ENCODE assay signal across 10 cellular contexts in genomic region chr1:102174259-102174863, GRCh38.
DNase-seq lines count a peak whose midpoint lies in the region; ATAC-seq and TF ChIP-seq lines count a peak whose summit lies in the region.
"Had no signal": no experiment of that assay in that cellular context is flagged by ENCODE, and none has a peak within 500 bp of the region (broad histone marks: within the 10 kb centered on the region; RNA-seq: fewer than 3 reads in every experiment).

No MANE protein-coding gene starts in this region.

- no peak overlapping the region for H3K4me3 ChIP-seq in SK-N-SH (ENCODE audit: low read depth in 2 of 2, low read length in 1 of 2)
- H3K4me3 ChIP-seq in transverse colon, result no peak overlapping the region
- H3K4me3 ChIP-seq: BLaER1 had no signal

- no peak overlapping the region for H3K9ac ChIP-seq in SK-N-SH
- H3K9ac ChIP-seq: BLaER1 had no signal

- peak; percentile 80 for ATAC-seq in HG03039 (IDR thresholded peaks at IDR 0.05; ENCODE audit: unreplicated experiment)

- no peak overlapping the region for H3K27ac Mint-ChIP-seq in activated CD4-positive, alpha-beta T cell treated with anti-CD3 and anti-CD28 coated beads, Interleukin-2, amount 10 ng/mL, durations not matched to agents 24 days and 14 days
- no peak overlapping the region for H3K27ac Mint-ChIP-seq in T-helper 2 cell treated with Interferon-gamma antibody and Interleukin-4, amounts not matched to agents 5 μg/mL and 100 μg/mL, for 36 hours
- H3K27ac Mint-ChIP-seq: T-helper 1 cell treated with Interleukin-12 subunit alpha and Interleukin-12 subunit beta and Interleukin-4 antibody, amounts not matched to agents 30 μg/mL and 1 μg/mL, for 36 hours had no signal

- H4K20me1 ChIP-seq in SK-N-SH (ENCODE audit: insufficient read depth), result no peaks in the 10 kb centered on the region
- H4K20me1 ChIP-seq: BLaER1 had no signal

- no peaks in the 10 kb centered on the region for H3K9me3 Mint-ChIP-seq in activated CD4-positive, alpha-beta T cell treated with anti-CD3 and anti-CD28 coated beads, Interleukin-2, amount 10 ng/mL, durations not matched to agents 24 days and 14 days
- no peaks in the 10 kb centered on the region for H3K9me3 Mint-ChIP-seq in T-helper 2 cell treated with Interferon-gamma antibody and Interleukin-4, amounts not matched to agents 5 μg/mL and 100 μg/mL, for 36 hours
- H3K9me3 Mint-ChIP-seq: T-helper 1 cell treated with Interleukin-12 subunit alpha and Interleukin-12 subunit beta and Interleukin-4 antibody, amounts not matched to agents 30 μg/mL and 1 μg/mL, for 36 hours had no signal

- intact Hi-C loops in activated CD4-positive, alpha-beta T cell treated with anti-CD3 and anti-CD28 coated beads, Interleukin-2, amount 10 ng/mL, durations not matched to agents 24 days and 14 days (cut with micrococcal nuclease), result no loop called here
- intact Hi-C loops in transverse colon (cut with DNase I; ENCODE audit: low total_unique reads), result no loop called here

- H3K27me3 ChIP-seq in SK-N-SH (ENCODE audit: insufficient read depth), result no peaks in the 10 kb centered on the region
- no peaks in the 10 kb centered on the region for H3K27me3 ChIP-seq in transverse colon
- H3K27me3 ChIP-seq: BLaER1 had no signal

- H3K9me2 ChIP-seq in SK-N-SH, result no peaks in the 10 kb centered on the region

- no peak overlapping the region for H2AFZ ChIP-seq in SK-N-SH (ENCODE audit: low read depth)

- no peak for TF ChIP-seq RAD21 in SK-N-SH (IDR thresholded peaks at IDR 0.05; ENCODE audit: low read length)

- H3K27ac ChIP-seq in SK-N-SH (ENCODE audit: low read depth in 2 of 2, low read length in 1 of 2) (no peak overlapping the region), transverse colon (no peak overlapping the region)
- H3K27ac ChIP-seq: BLaER1 had no signal

- no peak overlapping the region for H3K4me3 Mint-ChIP-seq in activated CD4-positive, alpha-beta T cell treated with anti-CD3 and anti-CD28 coated beads, Interleukin-2, amount 10 ng/mL, durations not matched to agents 24 days and 14 days
- no peak overlapping the region for H3K4me3 Mint-ChIP-seq in T-helper 2 cell treated with Interferon-gamma antibody and Interleukin-4, amounts not matched to agents 5 μg/mL and 100 μg/mL, for 36 hours
- H3K4me3 Mint-ChIP-seq: T-helper 1 cell treated with Interleukin-12 subunit alpha and Interleukin-12 subunit beta and Interleukin-4 antibody, amounts not matched to agents 30 μg/mL and 1 μg/mL, for 36 hours had no signal

- H3K4me1 ChIP-seq in SK-N-SH (ENCODE audit: control insufficient read depth in 1 of 2, insufficient read depth in 2 of 2, low read depth in 1 of 2, low read length in 1 of 2) (no peaks in the 10 kb centered on the region), transverse colon (no peaks in the 10 kb centered on the region)
- H3K4me1 ChIP-seq: BLaER1 had no signal

- in situ Hi-C loops in transverse colon (cut with MboI; ENCODE audit: low pct_ligation_motif_present in 1 of 4, low pct_unique_long_range_greater_than_20kb in 1 of 4, low sequenced_read_pairs in 3 of 4), result no loop called here

- no peak overlapping the region for H3K4me2 ChIP-seq in SK-N-SH
- H3K4me2 ChIP-seq: BLaER1 had no signal

- CTCF ChIA-PET in SK-N-SH (lab: Yijun Ruan, JAX), result interaction anchor here (0.9 to 1.3 kb wide), 4 partner anchors 12 to 27 kb away, joined by 3 to 4 read pairs (median 3); no protein-coding TSS in a partner anchor

- H3F3A ChIP-seq in SK-N-SH (replicated peaks; ENCODE audit: insufficient read depth), result no peaks in the 10 kb centered on the region

- H3K9me3 ChIP-seq in SK-N-SH, result no peaks in the 10 kb centered on the region
- no peaks in the 10 kb centered on the region for H3K9me3 ChIP-seq in transverse colon
- H3K9me3 ChIP-seq: BLaER1 had no signal

- WGBS in SK-N-SH (ENCODE audit: low lambda C conversion rate), result 28% methylated on average over 2 of the region's 2 CpGs
- WGBS in transverse colon (ENCODE audit: low coverage in 1 of 2), 2 donors, result 19% methylated on average over 2 of the region's 2 CpGs

- TF ChIP-seq CTCF in SK-N-SH (IDR thresholded peaks at IDR 0.05), result peak; percentile 57
- TF ChIP-seq CTCF in transverse colon (IDR thresholded peaks at IDR 0.05), result peak; percentile 20 to 51 (median 37)

- no peaks in the 10 kb centered on the region for H3K36me3 ChIP-seq in SK-N-SH (replicated peaks in 1 of 2; ENCODE audit: control insufficient read depth in 1 of 2, insufficient read depth in 2 of 2, low read length in 1 of 2)
- H3K36me3 ChIP-seq in transverse colon, result no peaks in the 10 kb centered on the region
- H3K36me3 ChIP-seq: BLaER1 had no signal

- POLR2A ChIA-PET in SK-N-SH (lab: Yijun Ruan, JAX), result no interaction called here

- DNase-seq in activated CD4-positive, alpha-beta T cell treated with anti-CD3 and anti-CD28 coated beads, Interleukin-2, amount 10 ng/mL, durations not matched to agents 24 days and 14 days, result peak; percentile 58
- DNase-seq in activated CD4-positive, alpha-beta T cell treated with anti-CD3 and anti-CD28 coated beads for 1 hour, result no peak
- DNase-seq in SK-N-SH, result no peak
- peak; percentile 11 for DNase-seq in transverse colon
- DNase-seq in activated effector memory CD4-positive, alpha-beta T cell treated with Interleukin-2 at 50 U/mL for 16 hours, result no peak
- no peak for DNase-seq in NCI-H1930 (lab: John Stamatoyannopoulos, UW)
- no peak for DNase-seq in T-helper 2 cell treated with Interferon-gamma antibody and Interleukin-4, amounts not matched to agents 5 μg/mL and 100 μg/mL, for 36 hours (ENCODE audit: low spot score)

- TF ChIP-seq EP300 in SK-N-SH (IDR thresholded peaks at IDR 0.05; ENCODE audit: borderline replicate concordance in 1 of 2, low read depth in 1 of 2, low read length in 1 of 2), result no peak
- no peak for TF ChIP-seq EP300 in transverse colon (IDR thresholded peaks at IDR 0.05; ENCODE audit: low read depth)

- H3K4me1 Mint-ChIP-seq in activated CD4-positive, alpha-beta T cell treated with anti-CD3 and anti-CD28 coated beads, Interleukin-2, amount 10 ng/mL, durations not matched to agents 24 days and 14 days, result no peaks in the 10 kb centered on the region
- H3K4me1 Mint-ChIP-seq in T-helper 2 cell treated with Interferon-gamma antibody and Interleukin-4, amounts not matched to agents 5 μg/mL and 100 μg/mL, for 36 hours (ENCODE audit: low read depth), result no peaks in the 10 kb centered on the region

- H3K79me2 ChIP-seq in SK-N-SH (ENCODE audit: insufficient read depth), result no peaks in the 10 kb centered on the region

- H3K36me3 Mint-ChIP-seq in activated CD4-positive, alpha-beta T cell treated with anti-CD3 and anti-CD28 coated beads, Interleukin-2, amount 10 ng/mL, durations not matched to agents 24 days and 14 days (ENCODE audit: low read depth), result no peaks in the 10 kb centered on the region
- H3K36me3 Mint-ChIP-seq in T-helper 2 cell treated with Interferon-gamma antibody and Interleukin-4, amounts not matched to agents 5 μg/mL and 100 μg/mL, for 36 hours (ENCODE audit: low read depth), result no peaks in the 10 kb centered on the region

- no peaks in the 10 kb centered on the region for H3K27me3 Mint-ChIP-seq in activated CD4-positive, alpha-beta T cell treated with anti-CD3 and anti-CD28 coated beads, Interleukin-2, amount 10 ng/mL, durations not matched to agents 24 days and 14 days
- no peaks in the 10 kb centered on the region for H3K27me3 Mint-ChIP-seq in T-helper 2 cell treated with Interferon-gamma antibody and Interleukin-4, amounts not matched to agents 5 μg/mL and 100 μg/mL, for 36 hours (ENCODE audit: low read depth)

- no peak for TF ChIP-seq POLR2A in transverse colon (IDR thresholded peaks at IDR 0.05)

TF ChIP-seq in SK-N-SH, 30 proteins besides CTCF, POLR2A, EP300 and RAD21 (continues in another document):
- TF ChIP-seq MXI1 (IDR thresholded peaks at IDR 0.05; ENCODE audit: low read depth, low read length), result no peak
- TF ChIP-seq TEAD4 (IDR thresholded peaks at IDR 0.05; ENCODE audit: borderline replicate concordance, insufficient read depth), result no peak
- TF ChIP-seq USF2 (IDR thresholded peaks at IDR 0.05; ENCODE audit: borderline replicate concordance, low read depth, low read length), result no peak
- TF ChIP-seq POLR2AphosphoS5 (IDR thresholded peaks at IDR 0.05; ENCODE audit: low read depth, low read length), result no peak
- TF ChIP-seq FOXJ3 (CRISPR knock-in tag; IDR thresholded peaks at IDR 0.05), result no peak
- TF ChIP-seq NFIC (IDR thresholded peaks at IDR 0.05; ENCODE audit: borderline replicate concordance), result no peak
- TF ChIP-seq CHD2 (IDR thresholded peaks at IDR 0.05; ENCODE audit: low read length, partially characterized antibody), result no peak
- no peak for TF ChIP-seq EZH2phosphoT487 (IDR thresholded peaks at IDR 0.05; ENCODE audit: borderline replicate concordance, low read depth)
- no peak for TF ChIP-seq GABPA (IDR thresholded peaks at IDR 0.05; ENCODE audit: low read depth)

Comparison
In these comparisons a context has a peak if more than half of its experiments do, and no peak if none do; other contexts are left out.
1. DNase-seq: peak in activated CD4-positive, alpha-beta T cell treated with anti-CD3 and anti-CD28 coated beads, Interleukin-2, amount 10 ng/mL, durations not matched to agents 24 days and 14 days (single experiment) and transverse colon (single experiment); none in activated CD4-positive, alpha-beta T cell treated with anti-CD3 and anti-CD28 coated beads for 1 hour (single experiment), SK-N-SH (single experiment), activated effector memory CD4-positive, alpha-beta T cell treated with Interleukin-2 at 50 U/mL for 16 hours (single experiment), NCI-H1930 (0 of 2) and T-helper 2 cell treated with Interferon-gamma antibody and Interleukin-4, amounts not matched to agents 5 μg/mL and 100 μg/mL, for 36 hours (single experiment).